Comparison of ENCODE assay signal across 30 cellular contexts in genomic region chr19:41744850-41745249, GRCh38. TPM values are rescaled to one million over a fixed set of nuclear protein-coding genes. Genes with fewer than 3 reads are reported as not detected.
DNase-seq lines count a peak whose midpoint lies in the region; ATAC-seq and TF ChIP-seq lines count a peak whose summit lies in the region.
"Had no signal": no experiment of that assay in that cellular context is flagged by ENCODE, and none has a peak within 500 bp of the region (broad histone marks: within the 10 kb centered on the region; RNA-seq: fewer than 3 reads in every experiment).

No MANE protein-coding gene starts in this region.

- no peaks in the 10 kb centered on the region for H3K9me3 ChIP-seq in breast epithelium
- H3K9me3 ChIP-seq: Caco-2, stomach, tibial nerve had no signal

- DNase-seq in SKM-1 treated with dmso at 0.1 percent for 144 hours (lab: John Stamatoyannopoulos, UW; ENCODE audit: unreplicated experiment) (peak; percentile 29), SKM-1 (lab: John Stamatoyannopoulos, UW; ENCODE audit: unreplicated experiment) (no peak), NOMO-1 treated with dmso at 0.1 percent for 144 hours (lab: John Stamatoyannopoulos, UW; ENCODE audit: unreplicated experiment) (peak; percentile 44), left colon (peak; percentile 75 to 84), islet precursor cell (no peak), GM20000 (ENCODE audit: low spot score) (no peak), breast epithelium (ENCODE audit: low spot score in 2 of 2) (no peak)
- DNase-seq: 8988T; activated B cell treated with CpG ODN at 0.5 μM for 24 hours; activated CD4-positive, alpha-beta memory T cell treated with anti-CD3 and anti-CD28 coated beads, Interleukin-2, amount 10 ng/mL, durations not matched to agents 7 days and 5 days; activated effector memory CD4-positive, alpha-beta T cell treated with anti-CD3 and anti-CD28 coated beads, Interleukin-2, amount 50 U/mL, for 16 hours; activated naive CD8-positive, alpha-beta T cell treated with anti-CD3 and anti-CD28 coated beads, Interleukin-2, amount 10 ng/mL, durations not matched to agents 7 days and 5 days; activated T-cell treated with anti-CD3 and anti-CD28 coated beads for 4 hours; Caco-2; dorsolateral prefrontal cortex; Kasumi-1; NCI-H510A; stimulated activated CD4-positive, alpha-beta T cell treated with anti-CD3 and anti-CD28 coated beads, Interleukin-15, amount 100 ng/mL, for 24 hours; stomach; T-helper 9 cell had no signal

- no peaks in the 10 kb centered on the region for H3K36me3 ChIP-seq in breast epithelium
- H3K36me3 ChIP-seq: stomach, tibial nerve had no signal

- H3K4me3 ChIP-seq in breast epithelium = no peak overlapping the region
- H3K4me3 ChIP-seq: dorsolateral prefrontal cortex, GM12878, stomach, tibial nerve had no signal

- TF ChIP-seq POLR2A in breast epithelium (IDR thresholded peaks at IDR 0.05) = no peak

- H3K27ac ChIP-seq in breast epithelium = no peak overlapping the region
- H3K27ac ChIP-seq: dorsolateral prefrontal cortex, tibial nerve had no signal

- peaks cover 0 to 9% of the 10 kb centered on the region in 2 donors for H3K27me3 ChIP-seq in breast epithelium

- intact Hi-C loops in left colon (cut with DNase I, micrococcal nuclease) (no loop called here), breast epithelium (cut with DNase I; ENCODE audit: low total_unique reads) (no loop called here)

- H3K4me1 ChIP-seq in breast epithelium = no peaks in the 10 kb centered on the region
- H3K4me1 ChIP-seq: tibial nerve had no signal

- no peak for TF ChIP-seq CTCF in GM20000 (IDR thresholded peaks at IDR 0.05; ENCODE audit: extremely low read depth, missing control alignments)
- TF ChIP-seq CTCF in breast epithelium (IDR thresholded peaks at IDR 0.05) = no peak

- ATAC-seq in left colon (peak; percentile 70), HG03432 (IDR thresholded peaks at IDR 0.05; ENCODE audit: unreplicated experiment) (no peak)
- ATAC-seq: GM12878, sciatic nerve, SK-N-SH treated with all-trans-retinoic acid at 6 μM for 48 hours had no signal

RNA-seq across cellular contexts. Expression of gene CEACAM6, which starts 10.5 kb away (rescaled TPM):
- 100 to 1,000 TPM; 485 to 596 TPM for total RNA-seq in left colon
- total RNA-seq in breast epithelium = 1 to 10 TPM in 2 of 3 donors, not detected in 1; 1.0 to 6.9 TPM
- total RNA-seq: activated B cell treated with CpG ODN at 0.5 μM for 24 hours; activated CD4-positive, alpha-beta memory T cell treated with anti-CD3 and anti-CD28 coated beads, Interleukin-2, amount 10 ng/mL, durations not matched to agents 7 days and 5 days; activated naive CD8-positive, alpha-beta T cell treated with anti-CD3 and anti-CD28 coated beads, Interleukin-2, amount 10 ng/mL, durations not matched to agents 7 days and 5 days; B cell; H4; neural crest cell; tibial nerve had no signal

RNA-seq across cellular contexts. Expression of gene CEACAM5, which starts 36.4 kb away (rescaled TPM):
- total RNA-seq in left colon (1,000 to 10,000 TPM; 4,350 to 5,481 TPM), breast epithelium (10 to 100 TPM in 1 of 3 donors, not detected in 2; 27.2 TPM)
- total RNA-seq: activated B cell treated with CpG ODN at 0.5 μM for 24 hours; activated CD4-positive, alpha-beta memory T cell treated with anti-CD3 and anti-CD28 coated beads, Interleukin-2, amount 10 ng/mL, durations not matched to agents 7 days and 5 days; activated naive CD8-positive, alpha-beta T cell treated with anti-CD3 and anti-CD28 coated beads, Interleukin-2, amount 10 ng/mL, durations not matched to agents 7 days and 5 days; B cell; dorsolateral prefrontal cortex; H4; neural crest cell; progenitor cell of endocrine pancreas; tibial nerve had no signal

RNA-seq across cellular contexts. Expression of gene CEACAM3, which starts 51.5 kb away (rescaled TPM):
- total RNA-seq in left colon = 1 to 10 TPM; 1.2 to 4.8 TPM
- under 1 TPM in 1 of 3 donors, not detected in 2; 0.64 TPM for total RNA-seq in breast epithelium
- total RNA-seq: activated B cell treated with CpG ODN at 0.5 μM for 24 hours; activated CD4-positive, alpha-beta memory T cell treated with anti-CD3 and anti-CD28 coated beads, Interleukin-2, amount 10 ng/mL, durations not matched to agents 7 days and 5 days; activated naive CD8-positive, alpha-beta T cell treated with anti-CD3 and anti-CD28 coated beads, Interleukin-2, amount 10 ng/mL, durations not matched to agents 7 days and 5 days; B cell; Caco-2; GM12878; H4; lower leg skin; neural crest cell; progenitor cell of endocrine pancreas; stomach had no signal

RNA-seq across cellular contexts. Expression of gene CEACAM7, which starts 56.8 kb away (rescaled TPM):
- total RNA-seq in left colon = 1,000 to 10,000 TPM; 2,049 to 2,156 TPM
- total RNA-seq in breast epithelium = 10 to 100 TPM in 1 of 3 donors, under 1 TPM in 1, not detected in 1; 0.15 to 25.2 TPM
- total RNA-seq: activated B cell treated with CpG ODN at 0.5 μM for 24 hours; activated CD4-positive, alpha-beta memory T cell treated with anti-CD3 and anti-CD28 coated beads, Interleukin-2, amount 10 ng/mL, durations not matched to agents 7 days and 5 days; activated naive CD8-positive, alpha-beta T cell treated with anti-CD3 and anti-CD28 coated beads, Interleukin-2, amount 10 ng/mL, durations not matched to agents 7 days and 5 days; B cell; Caco-2; dorsolateral prefrontal cortex; GM12878; H4; neural crest cell; progenitor cell of endocrine pancreas; sciatic nerve; tibial nerve had no signal

Comparison
In these comparisons a context has a peak if more than half of its experiments do, and no peak if none do; other contexts are left out.
1. DNase-seq: peak in SKM-1 treated with dmso at 0.1 percent for 144 hours (single experiment), NOMO-1 treated with dmso at 0.1 percent for 144 hours (single experiment) and left colon (2 of 2); none in SKM-1 (single experiment), islet precursor cell (single experiment), GM20000 (single experiment) and breast epithelium (0 of 2).
2. RNA of gene CEACAM6, which starts 10.5 kb away (total RNA-seq): 485 to 596 TPM in left colon; 1.0 to 6.9 TPM in breast epithelium; every median in the first group is over 10 times any median in the second.
3. RNA of gene CEACAM5, which starts 36.4 kb away (total RNA-seq): 4,350 to 5,481 TPM in left colon; 27.2 TPM in breast epithelium; every median in the first group is over 100 times any median in the second.